ENCODE assay signal across 6 cellular contexts in genomic region chr16:22153074-22153473, GRCh38. TPM values are rescaled to one million over a fixed set of nuclear protein-coding genes. Genes with fewer than 3 reads are reported as not detected.
"Had no signal": no experiment of that assay in that cellular context is flagged by ENCODE, and none has a peak within 500 bp of the region (broad histone marks: within the 10 kb centered on the region; RNA-seq: fewer than 3 reads in every experiment).

No MANE protein-coding gene starts in this region.

RNA-seq across cellular contexts. Expression of gene SDR42E2, which starts 9.2 kb away (rescaled TPM):
- total RNA-seq: LHCN-M2, PC-9, Right ventricle myocardium inferior, RPMI7951, SJCRH30, SK-MEL-5 had no signal
